In the genomic region with DNA sequence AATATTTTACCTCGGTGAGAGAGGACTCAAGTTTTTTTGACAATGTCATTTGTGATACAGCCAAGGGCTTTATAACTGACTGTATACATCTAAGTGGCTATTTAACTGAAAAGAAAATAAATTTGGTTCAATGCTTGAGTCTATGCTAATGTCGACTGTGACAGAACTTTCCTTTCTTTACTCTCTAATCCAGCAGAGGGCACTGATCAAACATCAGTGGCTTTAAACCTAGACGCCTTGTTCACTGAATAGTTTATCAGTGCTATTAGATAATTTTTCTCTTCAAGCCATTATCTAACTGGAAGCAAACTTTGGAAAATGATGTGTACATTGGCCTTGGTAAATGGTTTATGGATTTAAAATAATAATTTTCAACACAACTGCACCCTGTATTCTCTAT, we compare ENCODE assay signal across 10 cellular contexts.
DNase-seq lines count a peak whose midpoint lies in the region; ATAC-seq, FAIRE-seq and TF ChIP-seq lines count a peak whose summit lies in the region.
"Had no signal": no experiment of that assay in that cellular context is flagged by ENCODE, and none has a peak within 500 bp of the region (broad histone marks: within the 10 kb centered on the region; RNA-seq: fewer than 3 reads in every experiment).

No MANE protein-coding gene starts in this region.

- no peak overlapping the region for H3K27ac ChIP-seq in DND-41 (ENCODE audit: low read length)
- H3K27ac ChIP-seq: esophagus muscularis mucosa had no signal

- no peaks in the 10 kb centered on the region for H3K79me2 ChIP-seq in DND-41 (ENCODE audit: insufficient read depth, low read length)

- ATAC-seq in DND-41 (ENCODE audit: insufficient read depth, low read depth): no peak
- peak; percentile 65 for ATAC-seq in GM19035 (IDR thresholded peaks at IDR 0.05; ENCODE audit: unreplicated experiment)
- ATAC-seq in stimulated activated naive CD8-positive, alpha-beta T cell treated with anti-CD3 and anti-CD28 coated beads, Interleukin-15, amount 100 ng/mL, for 72 hours: no peak
- no peak for ATAC-seq in activated CD4-positive, alpha-beta T cell treated with anti-CD3 and anti-CD28 coated beads for 36 hours
- ATAC-seq: naive thymus-derived CD4-positive, alpha-beta T cell had no signal

- no peak overlapping the region for H2AFZ ChIP-seq in DND-41 (ENCODE audit: low read depth, low read length)

- no peaks in the 10 kb centered on the region for H3K36me3 ChIP-seq in DND-41 (ENCODE audit: insufficient read depth, low read length)
- H3K36me3 ChIP-seq: esophagus muscularis mucosa had no signal

- CTCF ChIA-PET in activated CD4-positive, alpha-beta T cell treated with anti-CD3 and anti-CD28 coated beads for 36 hours (lab: Charles Lee): no interaction called here

- no peak overlapping the region for H3K27ac Mint-ChIP-seq in stimulated activated naive CD8-positive, alpha-beta T cell treated with anti-CD3 and anti-CD28 coated beads, Interleukin-15, amount 100 ng/mL, for 72 hours
- no peak overlapping the region for H3K27ac Mint-ChIP-seq in activated CD4-positive, alpha-beta T cell treated with anti-CD3 and anti-CD28 coated beads for 36 hours
- H3K27ac Mint-ChIP-seq: naive thymus-derived CD4-positive, alpha-beta T cell had no signal

- H3K9me3 ChIP-seq in DND-41 (ENCODE audit: insufficient read depth, low read length, severe bottlenecking): no peaks in the 10 kb centered on the region

- peak; percentile 17 for TF ChIP-seq CTCF in DND-41 (IDR thresholded peaks at IDR 0.05; ENCODE audit: borderline replicate concordance, extremely low read depth, low read length, poor library complexity, severe bottlenecking)

- no peaks in the 10 kb centered on the region for H3K27me3 Mint-ChIP-seq in stimulated activated naive CD8-positive, alpha-beta T cell treated with anti-CD3 and anti-CD28 coated beads, Interleukin-15, amount 100 ng/mL, for 72 hours
- H3K27me3 Mint-ChIP-seq in activated CD4-positive, alpha-beta T cell treated with anti-CD3 and anti-CD28 coated beads for 36 hours: no peaks in the 10 kb centered on the region
- H3K27me3 Mint-ChIP-seq: naive thymus-derived CD4-positive, alpha-beta T cell had no signal

- FAIRE-seq in frontal cortex (lab: Jason Lieb, UNC): no peak

- H3K4me3 ChIP-seq in DND-41 (ENCODE audit: low read depth in 1 of 2, low read length in 2 of 2): no peak overlapping the region
- H3K4me3 ChIP-seq: esophagus muscularis mucosa had no signal

- POLR2A ChIA-PET in activated CD4-positive, alpha-beta T cell treated with anti-CD3 and anti-CD28 coated beads for 36 hours (lab: Charles Lee): no interaction called here

- H3K9me3 Mint-ChIP-seq in stimulated activated naive CD8-positive, alpha-beta T cell treated with anti-CD3 and anti-CD28 coated beads, Interleukin-15, amount 100 ng/mL, for 72 hours: peaks cover 11 to 30% of the 10 kb centered on the region in 2 donors
- peaks cover 5% of the 10 kb centered on the region for H3K9me3 Mint-ChIP-seq in activated CD4-positive, alpha-beta T cell treated with anti-CD3 and anti-CD28 coated beads for 36 hours (ENCODE audit: low read depth)

- DNase-seq in DND-41 (no peak), MV-4-11 (lab: John Stamatoyannopoulos, UW) (peak; percentile 2), frontal cortex (ENCODE audit: low spot score in 2 of 2) (peak; percentile 18 to 27), COLO829 (ENCODE audit: low spot score) (no peak), GOT3 (lab: John Stamatoyannopoulos, UW) (no peak)
- no peak for DNase-seq in stimulated activated naive CD8-positive, alpha-beta T cell treated with anti-CD3 and anti-CD28 coated beads, Interleukin-15, amount 100 ng/mL, for 72 hours
- no peak for DNase-seq in activated CD4-positive, alpha-beta T cell treated with anti-CD3 and anti-CD28 coated beads for 36 hours
- DNase-seq: naive thymus-derived CD4-positive, alpha-beta T cell had no signal

- peaks cover 3% of the 10 kb centered on the region for H3K36me3 Mint-ChIP-seq in activated CD4-positive, alpha-beta T cell treated with anti-CD3 and anti-CD28 coated beads for 36 hours (ENCODE audit: low read depth)

- H3K27me3 ChIP-seq in DND-41 (ENCODE audit: insufficient read depth, low read length, poor library complexity): no peaks in the 10 kb centered on the region
- H3K27me3 ChIP-seq: esophagus muscularis mucosa had no signal

- intact Hi-C loops in activated CD4-positive, alpha-beta T cell treated with anti-CD3 and anti-CD28 coated beads for 36 hours (cut with DNase I, micrococcal nuclease): no loop called here

- no peak overlapping the region for H3K4me3 Mint-ChIP-seq in stimulated activated naive CD8-positive, alpha-beta T cell treated with anti-CD3 and anti-CD28 coated beads, Interleukin-15, amount 100 ng/mL, for 72 hours
- no peak overlapping the region for H3K4me3 Mint-ChIP-seq in activated CD4-positive, alpha-beta T cell treated with anti-CD3 and anti-CD28 coated beads for 36 hours
- H3K4me3 Mint-ChIP-seq: naive thymus-derived CD4-positive, alpha-beta T cell had no signal

- H3K4me1 Mint-ChIP-seq in stimulated activated naive CD8-positive, alpha-beta T cell treated with anti-CD3 and anti-CD28 coated beads, Interleukin-15, amount 100 ng/mL, for 72 hours: no peaks in the 10 kb centered on the region
- H3K4me1 Mint-ChIP-seq in activated CD4-positive, alpha-beta T cell treated with anti-CD3 and anti-CD28 coated beads for 36 hours: no peaks in the 10 kb centered on the region
- H3K4me1 Mint-ChIP-seq: naive thymus-derived CD4-positive, alpha-beta T cell had no signal

- no peak overlapping the region for H3K9ac ChIP-seq in DND-41 (ENCODE audit: low read depth, low read length)

- H3K4me1 ChIP-seq in DND-41 (ENCODE audit: insufficient read depth, low read length): no peaks in the 10 kb centered on the region
- H3K4me1 ChIP-seq: esophagus muscularis mucosa had no signal

- H4K20me1 ChIP-seq in DND-41 (ENCODE audit: insufficient read depth, low read length): no peaks in the 10 kb centered on the region

- H3K4me2 ChIP-seq in DND-41 (ENCODE audit: insufficient read depth, low read length): no peak overlapping the region

Comparison
In these comparisons a context has a peak if more than half of its experiments do, and no peak if none do; other contexts are left out.
1. DNase-seq: peak in MV-4-11 (single experiment) and frontal cortex (2 of 2); none in DND-41 (single experiment), COLO829 (single experiment), GOT3 (single experiment), stimulated activated naive CD8-positive, alpha-beta T cell treated with anti-CD3 and anti-CD28 coated beads, Interleukin-15, amount 100 ng/mL, for 72 hours (0 of 2) and activated CD4-positive, alpha-beta T cell treated with anti-CD3 and anti-CD28 coated beads for 36 hours (single experiment).